ENCODE assay signal across 8 cellular contexts in the genomic region with DNA sequence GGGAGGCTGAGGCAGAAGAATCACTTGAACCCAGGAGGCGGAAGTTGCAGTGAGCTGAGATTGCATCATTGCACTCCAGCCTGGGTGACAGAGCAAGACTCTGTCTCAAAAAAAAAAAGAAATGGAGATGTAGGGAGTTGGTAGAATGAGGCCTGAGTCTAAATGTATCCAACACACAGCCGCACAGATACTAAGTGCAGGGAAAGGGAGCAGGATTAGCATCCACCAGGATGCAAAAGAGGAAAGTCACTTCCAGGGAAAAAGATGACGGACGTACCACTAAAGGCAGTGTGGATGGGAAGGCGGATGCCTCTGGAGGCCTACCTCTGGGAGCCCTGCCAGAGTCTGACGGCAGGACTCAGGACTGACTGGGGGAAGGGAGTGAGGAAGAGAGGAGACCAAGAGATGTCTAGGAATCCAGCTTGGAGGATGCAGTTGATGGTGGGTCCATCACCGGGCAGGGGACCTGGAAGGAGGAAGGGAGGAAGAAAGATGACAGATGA. TPM values are rescaled to one million over a fixed set of nuclear protein-coding genes. Genes with fewer than 3 reads are reported as not detected.
DNase-seq lines count a peak whose midpoint lies in the region; ATAC-seq and TF ChIP-seq lines count a peak whose summit lies in the region.
"Had no signal": no experiment of that assay in that cellular context is flagged by ENCODE, and none has a peak within 500 bp of the region (broad histone marks: within the 10 kb centered on the region; RNA-seq: fewer than 3 reads in every experiment).

No MANE protein-coding gene starts in this region.

- H3K9me3 Mint-ChIP-seq in chondrocyte (ENCODE audit: low read depth), result no peaks in the 10 kb centered on the region
- H3K9me3 Mint-ChIP-seq: HFFc6 had no signal

- no peak for TF ChIP-seq CTCF in chondrocyte (IDR thresholded peaks at IDR 0.05)

- peaks cover 4% of the 10 kb centered on the region for H3K36me3 Mint-ChIP-seq in chondrocyte (ENCODE audit: low read depth)

- peak; percentile 56 for DNase-seq in AG08396 (ENCODE audit: low spot score)
- no peak for DNase-seq in chondrocyte (ENCODE audit: low spot score)
- no peak for DNase-seq in SK-N-DZ (ENCODE audit: low spot score)
- DNase-seq: activated naive CD4-positive, alpha-beta T cell treated with anti-CD3 and anti-CD28 coated beads, Interleukin-2, amount 50 U/mL, for 16 hours; esophagus squamous epithelium; HFFc6 had no signal

- H3K27ac Mint-ChIP-seq in chondrocyte (ENCODE audit: unreplicated experiment), result peak overlapping the region; percentile 54
- H3K27ac Mint-ChIP-seq: HFFc6 had no signal

- no peaks in the 10 kb centered on the region for H3K27me3 Mint-ChIP-seq in chondrocyte (ENCODE audit: low read depth)

- no peak for TF ChIP-seq POLR2A in GM18505 (IDR thresholded peaks at IDR 0.05; ENCODE audit: borderline replicate concordance, extremely low read depth, insufficient read depth, insufficient read length)

- H3K4me3 Mint-ChIP-seq in chondrocyte (ENCODE audit: unreplicated experiment), result no peak overlapping the region
- H3K4me3 Mint-ChIP-seq: HFFc6 had no signal

- no peak for ATAC-seq in GM18505 (IDR thresholded peaks at IDR 0.05; ENCODE audit: unreplicated experiment)

- H3K4me1 Mint-ChIP-seq in chondrocyte (ENCODE audit: low read depth), result no peaks in the 10 kb centered on the region

RNA-seq across cellular contexts. Expression of a gene that starts 6.8 kb away (rescaled TPM):
- 15.5 to 16.5 TPM (median 16.0 TPM) in 3 replicates for total RNA-seq in chondrocyte
- polyA plus RNA-seq in SK-N-DZ (2014; cell fraction: cytosol; rRNA removed), result 7.1 and 13.8 TPM in 2 replicates
- polyA plus RNA-seq in SK-N-DZ (2014; cell fraction: nucleus; rRNA removed), result 27.4 and 41.2 TPM in 2 replicates

RNA-seq across cellular contexts. Expression of a gene that starts 16.3 kb away (rescaled TPM):
- not detected in 3 replicates for total RNA-seq in chondrocyte
- 0.13 TPM in 1 of 2 replicates, not detected in the other for polyA plus RNA-seq in SK-N-DZ (2014; cell fraction: cytosol; rRNA removed)
- 0.43 TPM in 1 of 2 replicates, not detected in the other for polyA plus RNA-seq in SK-N-DZ (2014; cell fraction: nucleus; rRNA removed)
- total RNA-seq: HFFc6, NCI-H460 had no signal

RNA-seq across cellular contexts. Expression of a gene that starts 21.2 kb away (rescaled TPM):
- total RNA-seq in chondrocyte, result 3.2 to 4.6 TPM (median 4.6 TPM) in 3 replicates
- 0.08 and 0.10 TPM in 2 replicates for polyA plus RNA-seq in SK-N-DZ (2014; cell fraction: cytosol; rRNA removed)
- polyA plus RNA-seq in SK-N-DZ (2014; cell fraction: nucleus; rRNA removed), result 0.02 and 3.2 TPM in 2 replicates

RNA-seq across cellular contexts. Expression of a gene that starts 21.8 kb away (rescaled TPM):
- total RNA-seq in chondrocyte, result 0.80 to 1.8 TPM (median 1.5 TPM) in 3 replicates
- polyA plus RNA-seq in SK-N-DZ (2014; cell fraction: cytosol; rRNA removed), result not detected in 2 replicates
- not detected in 2 replicates for polyA plus RNA-seq in SK-N-DZ (2014; cell fraction: nucleus; rRNA removed)

RNA-seq across cellular contexts. Expression of a gene that starts 23.8 kb away (rescaled TPM):
- 0.02 to 0.32 TPM (median 0.26 TPM) in 3 replicates for total RNA-seq in chondrocyte
- 0.02 and 0.24 TPM in 2 replicates for polyA plus RNA-seq in SK-N-DZ (2014; cell fraction: cytosol; rRNA removed)
- polyA plus RNA-seq in SK-N-DZ (2014; cell fraction: nucleus; rRNA removed), result 0.08 and 0.25 TPM in 2 replicates
- total RNA-seq: HFFc6 had no signal
